18 cellular contexts compared by ENCODE assay signal in the genomic region with DNA sequence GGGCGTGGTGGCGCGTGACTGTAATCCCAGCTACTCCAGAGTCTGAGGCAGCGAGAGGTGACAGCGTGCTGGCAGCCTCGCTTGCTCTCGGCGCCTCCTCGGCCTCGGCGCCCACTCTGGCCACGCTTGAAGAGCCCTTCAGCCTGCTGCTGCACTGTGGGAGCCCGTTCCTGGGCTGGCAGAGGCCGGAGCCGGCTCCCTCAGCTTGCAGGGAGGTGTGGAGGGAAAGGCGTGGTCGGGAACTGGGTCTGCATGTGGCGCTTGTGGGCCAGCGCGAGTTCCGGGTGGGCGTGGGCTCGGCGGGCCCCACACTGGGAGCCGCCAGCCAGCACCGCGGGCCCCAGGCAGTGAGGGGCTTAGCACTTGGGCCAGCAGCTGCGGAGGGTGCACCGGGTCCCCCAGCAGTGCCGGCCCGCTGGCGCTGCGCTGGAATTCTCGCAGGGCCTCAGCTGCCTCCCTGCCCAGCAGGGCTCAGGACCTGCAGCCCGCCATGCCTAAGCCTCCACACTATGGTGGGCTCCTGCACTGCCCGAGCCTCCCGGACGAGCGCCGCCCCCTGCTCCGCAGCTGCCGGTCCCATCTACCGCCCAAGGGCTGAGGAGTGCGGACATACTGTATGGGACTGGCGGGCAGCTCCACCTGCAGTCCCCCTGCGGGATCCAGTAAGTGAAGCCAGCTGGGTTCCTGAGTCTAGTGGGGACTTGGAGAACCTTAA.
"Had no signal": no experiment of that assay in that cellular context is flagged by ENCODE, and none has a peak within 500 bp of the region (broad histone marks: within the 10 kb centered on the region; RNA-seq: fewer than 3 reads in every experiment).

No MANE protein-coding gene starts in this region.

- H3K4me1 Mint-ChIP-seq: naive B cell, nephron had no signal

- H3K9me3 ChIP-seq: gastrocnemius medialis, psoas muscle, right lobe of liver, thyroid gland, uterus had no signal

- H3K36me3 Mint-ChIP-seq: naive B cell, type B pancreatic cell had no signal

- DNase-seq: effector memory CD8-positive, alpha-beta T cell; gastrocnemius medialis; heart right ventricle; mesenchymal stem cell; naive B cell; psoas muscle; retina; right lobe of liver; spleen; stimulated activated naive CD4-positive, alpha-beta T cell treated with Interleukin-2 at 50 U/mL for 16 hours; thyroid gland; uterus had no signal

- H3K4me3 Mint-ChIP-seq: effector memory CD8-positive, alpha-beta T cell; naive B cell; nephron; type B pancreatic cell had no signal

- H3K36me3 ChIP-seq: esophagus muscularis mucosa, gastrocnemius medialis, heart right ventricle, left lung, right lobe of liver, spleen, thyroid gland, uterus had no signal

- H3K4me3 ChIP-seq: esophagus muscularis mucosa, gastrocnemius medialis, heart right ventricle, left lung, lung, psoas muscle, right lobe of liver, spleen, thyroid gland, uterus had no signal

- H3K4me1 ChIP-seq: esophagus muscularis mucosa, gastrocnemius medialis, heart right ventricle, left lung, psoas muscle, right lobe of liver, spleen, thyroid gland, uterus had no signal

- ATAC-seq: effector memory CD8-positive, alpha-beta T cell; gastrocnemius medialis; left lung; psoas muscle had no signal

- H3K27me3 ChIP-seq: esophagus muscularis mucosa, gastrocnemius medialis, heart right ventricle, left lung, right lobe of liver, spleen, thyroid gland, uterus had no signal

- H3K27ac Mint-ChIP-seq: effector memory CD8-positive, alpha-beta T cell; nephron; type B pancreatic cell had no signal

- H3K27ac ChIP-seq: epithelial cell of prostate, esophagus muscularis mucosa, gastrocnemius medialis, heart right ventricle, left lung, psoas muscle, right lobe of liver, spleen, thyroid gland, uterus had no signal

- H3K27me3 Mint-ChIP-seq: effector memory CD8-positive, alpha-beta T cell; naive B cell; type B pancreatic cell had no signal
